ENCODE assay signal across 29 cellular contexts in genomic region chr3:150472421-150472820, GRCh38.
"Had no signal": no experiment of that assay in that cellular context is flagged by ENCODE, and none has a peak within 500 bp of the region (broad histone marks: within the 10 kb centered on the region; RNA-seq: fewer than 3 reads in every experiment).

No MANE protein-coding gene starts in this region.

- H3K36me3 ChIP-seq: neutrophil, stomach, thyroid gland had no signal

- H3K4me3 Mint-ChIP-seq: activated CD4-positive, alpha-beta memory T cell treated with anti-CD3 and anti-CD28 coated beads, Interleukin-2, amount 10 ng/mL, durations not matched to agents 7 days and 5 days; activated CD4-positive, alpha-beta T cell treated with anti-CD3 and anti-CD28 coated beads, Interleukin-2, amount 10 ng/mL, durations not matched to agents 24 days and 14 days; activated naive CD4-positive, alpha-beta T cell treated with anti-CD3 and anti-CD28 coated beads, Interleukin-2, amount 50 U/mL, for 24 hours; activated naive CD8-positive, alpha-beta T cell treated with anti-CD3 and anti-CD28 coated beads, Interleukin-2, amount 50 U/mL, for 24 hours; activated T-cell treated with anti-CD3 and anti-CD28 coated beads, Interleukin-2, amount 50 U/mL, for 4 hours; activated T-helper 17 cell treated with anti-CD3 and anti-CD28 coated beads, Interleukin-2, amount 50 U/mL, for 72 hours; central memory CD8-positive, alpha-beta T cell; dendritic cell treated with granulocyte-macrophage colony-stimulating factor and Interleukin-4, amounts not matched to agents 40 ng/mL and 50 ng/mL, for 4 days; mesothelial cell of epicardium; naive B cell; nephron progenitor cell; stimulated activated memory B cell treated with anti-CD40 and anti-IgM and Interleukin-4, amounts not matched to agents 10 μg/mL and 1 μg/mL and 100 μg/mL, for 72 hours had no signal

- DNase-seq: activated CD4-positive, alpha-beta memory T cell treated with anti-CD3 and anti-CD28 coated beads, Interleukin-2, amount 10 ng/mL, durations not matched to agents 7 days and 5 days; activated CD4-positive, alpha-beta T cell treated with anti-CD3 and anti-CD28 coated beads, Interleukin-2, amount 10 ng/mL, durations not matched to agents 24 days and 14 days; activated CD4-positive, CD25-positive, alpha-beta regulatory T cell treated with anti-CD3 and anti-CD28 coated beads, Interleukin-2, amount 50 U/mL, for 72 hours; activated CD8-positive, alpha-beta memory T cell treated with anti-CD3 and anti-CD28 coated beads, Interleukin-2, amount 50 U/mL, for 48 hours; activated naive CD8-positive, alpha-beta T cell treated with anti-CD3 and anti-CD28 coated beads, Interleukin-2, amount 50 U/mL, for 24 hours; activated T-cell treated with anti-CD3 and anti-CD28 coated beads, Interleukin-2, amount 50 U/mL, for 4 hours; amygdala; glutamatergic neuron; kidney; left colon; mammary epithelial cell; naive B cell; nephron progenitor cell; stimulated activated CD4-positive, alpha-beta T cell treated with anti-CD3 and anti-CD28 coated beads, Interleukin-1b, Interleukin-23, amount 100 ng/mL, for 48 hours; stimulated activated CD4-positive, alpha-beta T cell treated with anti-CD3 and anti-CD28 coated beads, Interleukin-4, amount 100 ng/mL, for 4 hours; stimulated activated CD8-positive, alpha-beta memory T cell treated with anti-CD3 and anti-CD28 coated beads, Interleukin-4, amount 100 ng/mL, for 48 hours; stomach; T-helper 2 cell; thyroid gland had no signal

- H3K27ac Mint-ChIP-seq: activated CD4-positive, alpha-beta memory T cell treated with anti-CD3 and anti-CD28 coated beads, Interleukin-2, amount 10 ng/mL, durations not matched to agents 7 days and 5 days; activated CD4-positive, alpha-beta T cell treated with anti-CD3 and anti-CD28 coated beads, Interleukin-2, amount 10 ng/mL, durations not matched to agents 24 days and 14 days; activated naive CD4-positive, alpha-beta T cell treated with anti-CD3 and anti-CD28 coated beads, Interleukin-2, amount 50 U/mL, for 24 hours; activated naive CD8-positive, alpha-beta T cell treated with anti-CD3 and anti-CD28 coated beads, Interleukin-2, amount 50 U/mL, for 24 hours; activated T-helper 17 cell treated with anti-CD3 and anti-CD28 coated beads, Interleukin-2, amount 50 U/mL, for 72 hours; dendritic cell treated with granulocyte-macrophage colony-stimulating factor and Interleukin-4, amounts not matched to agents 40 ng/mL and 50 ng/mL, for 4 days; mesothelial cell of epicardium; naive B cell; nephron progenitor cell; progenitor cell of endocrine pancreas; stimulated activated memory B cell treated with anti-CD40 and anti-IgM and Interleukin-4, amounts not matched to agents 10 μg/mL and 1 μg/mL and 100 μg/mL, for 72 hours had no signal

- ATAC-seq: activated naive CD8-positive, alpha-beta T cell treated with anti-CD3 and anti-CD28 coated beads, Interleukin-2, amount 50 U/mL, for 24 hours; activated T-cell treated with anti-CD3 and anti-CD28 coated beads, Interleukin-2, amount 50 U/mL, for 4 hours; activated T-helper 17 cell treated with anti-CD3 and anti-CD28 coated beads, Interleukin-2, amount 50 U/mL, for 72 hours; left colon; sciatic nerve; stimulated activated memory B cell treated with anti-CD40 and anti-IgM and Interleukin-4, amounts not matched to agents 10 μg/mL and 1 μg/mL and 100 μg/mL, for 72 hours had no signal

- H3K9me3 ChIP-seq: neutrophil, thyroid gland had no signal

- H3K4me1 ChIP-seq: thyroid gland had no signal

- H3K9me3 Mint-ChIP-seq: activated CD4-positive, alpha-beta memory T cell treated with anti-CD3 and anti-CD28 coated beads, Interleukin-2, amount 10 ng/mL, durations not matched to agents 7 days and 5 days; activated CD4-positive, alpha-beta T cell treated with anti-CD3 and anti-CD28 coated beads, Interleukin-2, amount 10 ng/mL, durations not matched to agents 24 days and 14 days had no signal

- H3K4me1 Mint-ChIP-seq: activated CD4-positive, alpha-beta memory T cell treated with anti-CD3 and anti-CD28 coated beads, Interleukin-2, amount 10 ng/mL, durations not matched to agents 7 days and 5 days; activated CD4-positive, alpha-beta T cell treated with anti-CD3 and anti-CD28 coated beads, Interleukin-2, amount 10 ng/mL, durations not matched to agents 24 days and 14 days; activated naive CD4-positive, alpha-beta T cell treated with anti-CD3 and anti-CD28 coated beads, Interleukin-2, amount 50 U/mL, for 24 hours; activated naive CD8-positive, alpha-beta T cell treated with anti-CD3 and anti-CD28 coated beads, Interleukin-2, amount 50 U/mL, for 24 hours; activated T-helper 17 cell treated with anti-CD3 and anti-CD28 coated beads, Interleukin-2, amount 50 U/mL, for 72 hours; central memory CD8-positive, alpha-beta T cell; naive B cell; stimulated activated memory B cell treated with anti-CD40 and anti-IgM and Interleukin-4, amounts not matched to agents 10 μg/mL and 1 μg/mL and 100 μg/mL, for 72 hours had no signal

- H3K27me3 Mint-ChIP-seq: activated naive CD4-positive, alpha-beta T cell treated with anti-CD3 and anti-CD28 coated beads, Interleukin-2, amount 50 U/mL, for 24 hours; activated naive CD8-positive, alpha-beta T cell treated with anti-CD3 and anti-CD28 coated beads, Interleukin-2, amount 50 U/mL, for 24 hours; activated T-helper 17 cell treated with anti-CD3 and anti-CD28 coated beads, Interleukin-2, amount 50 U/mL, for 72 hours; central memory CD8-positive, alpha-beta T cell; dendritic cell treated with granulocyte-macrophage colony-stimulating factor and Interleukin-4, amounts not matched to agents 40 ng/mL and 50 ng/mL, for 4 days; naive B cell; progenitor cell of endocrine pancreas; stimulated activated memory B cell treated with anti-CD40 and anti-IgM and Interleukin-4, amounts not matched to agents 10 μg/mL and 1 μg/mL and 100 μg/mL, for 72 hours had no signal

- H3K4me3 ChIP-seq: skin epidermis, stomach, thyroid gland had no signal

- H3K27ac ChIP-seq: neutrophil, skin epidermis, stomach, thyroid gland had no signal

- H3K27me3 ChIP-seq: neutrophil, stomach, thyroid gland had no signal
